Comparison of ENCODE assay signal across 8 cellular contexts in the genomic region with DNA sequence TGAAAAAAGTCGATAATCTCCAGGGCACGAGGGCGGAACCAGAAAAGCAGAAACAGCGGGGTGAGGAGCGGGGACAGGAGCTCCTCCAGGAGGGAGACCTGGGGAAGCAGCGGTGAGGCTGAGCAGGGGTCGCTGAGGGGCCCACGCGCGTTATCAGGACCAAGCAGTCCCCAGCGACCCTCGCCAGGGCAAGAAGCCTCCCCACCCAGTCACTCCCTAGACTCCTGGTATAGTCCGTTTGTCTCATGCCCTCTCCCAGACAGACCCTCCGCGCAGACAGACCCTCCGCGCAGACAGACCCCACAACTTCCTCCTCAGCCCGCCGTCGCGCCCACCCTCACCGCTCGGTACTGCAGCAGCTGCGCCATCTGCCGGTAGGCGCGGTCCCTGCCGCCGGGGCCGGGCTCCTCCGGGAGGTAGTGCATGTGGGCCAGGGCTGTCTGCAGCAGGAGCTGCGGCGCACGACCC. TPM values are rescaled to one million over a fixed set of nuclear protein-coding genes. Genes with fewer than 3 reads are reported as not detected.
DNase-seq lines count a peak whose midpoint lies in the region; ATAC-seq and TF ChIP-seq lines count a peak whose summit lies in the region.

No MANE protein-coding gene starts in this region.

- DNase-seq in EH (ENCODE audit: low read depth) (peak; percentile 46), NCI-H526 treated with DMSO at 0.1 percent for 48 hours (lab: John Stamatoyannopoulos, UW) (peak; percentile 36), epithelial cell of esophagus (ENCODE audit: low read depth) (peak; percentile 51)
- DNase-seq in activated CD8-positive, alpha-beta memory T cell treated with anti-CD3 and anti-CD28 coated beads, Interleukin-2, amount 50 U/mL, for 4 hours = peak; percentile 87
- DNase-seq in naive thymus-derived CD4-positive, alpha-beta T cell = peak; percentile 67 to 87 (median 75)

- H3K9me3 ChIP-seq in naive thymus-derived CD4-positive, alpha-beta T cell (ENCODE audit: control insufficient read depth in 2 of 3, low read length in 3 of 3) = no peaks in the 10 kb centered on the region

- H3K36me3 Mint-ChIP-seq in naive thymus-derived CD4-positive, alpha-beta T cell = peaks cover 0 to 12% (median 0%) of the 10 kb centered on the region in 5 donors
- no peaks in the 10 kb centered on the region for H3K36me3 Mint-ChIP-seq in stimulated activated memory B cell treated with anti-CD40 and anti-IgM and Interleukin-4, amounts not matched to agents 10 μg/mL and 1 μg/mL and 100 μg/mL, for 72 hours

- H3K4me3 Mint-ChIP-seq in naive thymus-derived CD4-positive, alpha-beta T cell = peak overlapping the region; percentile 79 to 94 (median 88)
- H3K4me3 Mint-ChIP-seq in stimulated activated memory B cell treated with anti-CD40 and anti-IgM and Interleukin-4, amounts not matched to agents 10 μg/mL and 1 μg/mL and 100 μg/mL, for 72 hours = peak overlapping the region; percentile 75

- peak overlapping the region; percentile 82 to 100 (median 94) for H3K27ac Mint-ChIP-seq in naive thymus-derived CD4-positive, alpha-beta T cell
- peak overlapping the region; percentile 36 for H3K27ac Mint-ChIP-seq in stimulated activated memory B cell treated with anti-CD40 and anti-IgM and Interleukin-4, amounts not matched to agents 10 μg/mL and 1 μg/mL and 100 μg/mL, for 72 hours

- POLR2A ChIA-PET in naive thymus-derived CD4-positive, alpha-beta T cell (lab: Charles Lee) = interaction anchor here (0.7 to 3.9 kb wide), 18 partner anchors 10 to 215 kb away, joined by 3 to 28 read pairs (median 4); a partner anchor contains a TSS

- no peak overlapping the region for H3K4me3 ChIP-seq in epithelial cell of esophagus (ENCODE audit: low read length)
- H3K4me3 ChIP-seq in naive thymus-derived CD4-positive, alpha-beta T cell (ENCODE audit: low read length) = peak overlapping the region; percentile 65

- ATAC-seq in HG02571 (IDR thresholded peaks at IDR 0.05; ENCODE audit: unreplicated experiment) (peak; percentile 53), GM19397 (IDR thresholded peaks at IDR 0.05; ENCODE audit: unreplicated experiment) (no peak)
- ATAC-seq in naive thymus-derived CD4-positive, alpha-beta T cell = peak; percentile 68
- ATAC-seq in stimulated activated memory B cell treated with anti-CD40 and anti-IgM and Interleukin-4, amounts not matched to agents 10 μg/mL and 1 μg/mL and 100 μg/mL, for 72 hours = peak; percentile 74

- H3K27me3 ChIP-seq in naive thymus-derived CD4-positive, alpha-beta T cell (ENCODE audit: control insufficient read depth in 2 of 2, insufficient read depth in 2 of 2, low read length in 2 of 2) = no peaks in the 10 kb centered on the region

- H3K9me3 Mint-ChIP-seq in naive thymus-derived CD4-positive, alpha-beta T cell = peaks cover 0 to 4% (median 0%) of the 10 kb centered on the region in 11 donors
- no peaks in the 10 kb centered on the region for H3K9me3 Mint-ChIP-seq in stimulated activated memory B cell treated with anti-CD40 and anti-IgM and Interleukin-4, amounts not matched to agents 10 μg/mL and 1 μg/mL and 100 μg/mL, for 72 hours

- CTCF ChIA-PET in naive thymus-derived CD4-positive, alpha-beta T cell (lab: Charles Lee) = interaction anchor here (0.6 to 5.2 kb wide), 22 partner anchors 9 to 1176 kb away, joined by 3 to 52 read pairs (median 4); a partner anchor contains a TSS

- H3K4me1 Mint-ChIP-seq in naive thymus-derived CD4-positive, alpha-beta T cell = peaks cover 35 to 67% (median 53%) of the 10 kb centered on the region in 7 donors
- peaks cover 42% of the 10 kb centered on the region for H3K4me1 Mint-ChIP-seq in stimulated activated memory B cell treated with anti-CD40 and anti-IgM and Interleukin-4, amounts not matched to agents 10 μg/mL and 1 μg/mL and 100 μg/mL, for 72 hours

- H3K36me3 ChIP-seq in naive thymus-derived CD4-positive, alpha-beta T cell (ENCODE audit: control insufficient read depth in 2 of 3, insufficient read depth in 3 of 3, low read length in 3 of 3) = no peaks in the 10 kb centered on the region

- peaks cover 30 to 55% of the 10 kb centered on the region in 2 donors for H3K4me1 ChIP-seq in naive thymus-derived CD4-positive, alpha-beta T cell (ENCODE audit: control insufficient read depth in 2 of 2, insufficient read depth in 2 of 2, low read length in 2 of 2)

- intact Hi-C loops in naive thymus-derived CD4-positive, alpha-beta T cell (cut with micrococcal nuclease) = loop anchor here (1.0 kb wide), 6 partner anchors 10 to 120 kb away; a partner anchor contains a TSS

- TF ChIP-seq CTCF in epithelial cell of esophagus (IDR thresholded peaks at IDR 0.05; ENCODE audit: insufficient read depth, low read depth, low read length, missing control alignments) = peak; percentile 74

- H3K27me3 Mint-ChIP-seq in naive thymus-derived CD4-positive, alpha-beta T cell = peaks cover 0 to 35% (median 0%) of the 10 kb centered on the region in 5 donors
- peaks cover 42% of the 10 kb centered on the region for H3K27me3 Mint-ChIP-seq in stimulated activated memory B cell treated with anti-CD40 and anti-IgM and Interleukin-4, amounts not matched to agents 10 μg/mL and 1 μg/mL and 100 μg/mL, for 72 hours

- H3K27ac ChIP-seq in naive thymus-derived CD4-positive, alpha-beta T cell (ENCODE audit: low read depth, low read length) = peak overlapping the region; percentile 97

RNA-seq across cellular contexts. Expression of a gene that starts 6.3 kb away (rescaled TPM):
- total RNA-seq in naive thymus-derived CD4-positive, alpha-beta T cell = 10 to 100 TPM; 11.3 to 46.6 (median 20.9) TPM
- 10 to 100 TPM; 27.0 to 49.4 TPM for polyA plus RNA-seq in naive thymus-derived CD4-positive, alpha-beta T cell

RNA-seq across cellular contexts. Expression of a gene that starts 10.3 kb away (rescaled TPM):
- 10 to 100 TPM; 59.7 to 88.0 (median 76.6) TPM for total RNA-seq in naive thymus-derived CD4-positive, alpha-beta T cell
- 10 to 100 TPM; 13.8 to 18.6 TPM for polyA plus RNA-seq in naive thymus-derived CD4-positive, alpha-beta T cell

RNA-seq across cellular contexts. Expression of a gene that starts 27.2 kb away (rescaled TPM):
- total RNA-seq in naive thymus-derived CD4-positive, alpha-beta T cell = 10 to 100 TPM in 1 of 5 experiments, 1 to 10 TPM in 4; 2.8 to 19.1 (median 7.9) TPM
- polyA plus RNA-seq in naive thymus-derived CD4-positive, alpha-beta T cell = 10 to 100 TPM in 1 of 2 donors, 1 to 10 TPM in 1; 4.6 to 12.7 TPM

RNA-seq across cellular contexts. Expression of a gene that starts 30.3 kb away (rescaled TPM):
- total RNA-seq in naive thymus-derived CD4-positive, alpha-beta T cell = 10 to 100 TPM in 4 of 5 experiments, 1 to 10 TPM in 1; 6.7 to 17.7 (median 13.7) TPM
- not detected for polyA plus RNA-seq in naive thymus-derived CD4-positive, alpha-beta T cell

RNA-seq across cellular contexts. Expression of a gene that starts 39.7 kb away (rescaled TPM):
- 10 to 100 TPM in 1 of 5 experiments, 1 to 10 TPM in 4; 4.2 to 20.2 (median 5.6) TPM for total RNA-seq in naive thymus-derived CD4-positive, alpha-beta T cell
- 1 to 10 TPM; 7.7 to 9.1 TPM for polyA plus RNA-seq in naive thymus-derived CD4-positive, alpha-beta T cell

Comparison
In these comparisons a context has a peak if more than half of its experiments do, and no peak if none do; other contexts are left out.
1. DNase-seq: peak in every context shown above with its lines; median percentile 87 in activated CD8-positive, alpha-beta memory T cell treated with anti-CD3 and anti-CD28 coated beads, Interleukin-2, amount 50 U/mL, for 4 hours; 75 in naive thymus-derived CD4-positive, alpha-beta T cell; 51 in epithelial cell of esophagus; 46 in EH; 36 in NCI-H526 treated with DMSO at 0.1 percent for 48 hours.